9 cellular contexts compared by ENCODE assay signal in the genomic region with DNA sequence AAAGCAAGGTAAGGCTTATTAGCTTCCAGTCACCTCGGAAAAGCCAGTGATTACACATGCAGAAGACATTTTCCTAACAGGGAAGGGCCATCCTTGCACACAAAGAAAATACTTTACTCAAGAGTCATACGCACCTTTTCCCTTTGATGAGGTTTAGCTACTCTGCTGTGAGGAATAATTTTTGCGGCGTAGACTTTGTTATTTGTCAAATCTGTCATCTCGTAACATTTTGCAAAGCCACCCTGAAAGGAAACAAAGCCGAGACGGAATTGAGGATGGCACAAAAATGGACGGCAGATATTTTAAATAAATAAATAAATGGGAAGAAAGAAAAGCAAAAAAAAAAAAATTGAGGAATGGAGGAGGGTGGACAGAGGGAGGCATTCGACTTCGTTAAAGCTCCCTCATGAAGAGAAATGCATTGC. TPM values are rescaled to one million over a fixed set of nuclear protein-coding genes. Genes with fewer than 3 reads are reported as not detected.
DNase-seq lines count a peak whose midpoint lies in the region; ATAC-seq and TF ChIP-seq lines count a peak whose summit lies in the region.
"Had no signal": no experiment of that assay in that cellular context is flagged by ENCODE, and none has a peak within 500 bp of the region (broad histone marks: within the 10 kb centered on the region; RNA-seq: fewer than 3 reads in every experiment).

No MANE protein-coding gene starts in this region.

- H3K9me3 Mint-ChIP-seq in T-helper 1 cell treated with Interleukin-12 subunit alpha and Interleukin-12 subunit beta and Interleukin-4 antibody, amounts not matched to agents 30 μg/mL and 1 μg/mL, for 36 hours = no peaks in the 10 kb centered on the region
- H3K9me3 Mint-ChIP-seq in activated naive CD8-positive, alpha-beta T cell treated with anti-CD3 and anti-CD28 coated beads, Interleukin-2, amount 10 ng/mL, durations not matched to agents 7 days and 5 days = no peaks in the 10 kb centered on the region

- peak overlapping the region; percentile 79 for H3K4me3 Mint-ChIP-seq in T-helper 1 cell treated with Interleukin-12 subunit alpha and Interleukin-12 subunit beta and Interleukin-4 antibody, amounts not matched to agents 30 μg/mL and 1 μg/mL, for 36 hours
- peak overlapping the region; percentile 74 for H3K4me3 Mint-ChIP-seq in activated naive CD8-positive, alpha-beta T cell treated with anti-CD3 and anti-CD28 coated beads, Interleukin-2, amount 10 ng/mL, durations not matched to agents 7 days and 5 days

- H3K4me1 ChIP-seq in subcutaneous abdominal adipose tissue (ENCODE audit: control insufficient read depth in 5 of 5, insufficient read depth in 5 of 5, low read length in 5 of 5) = peaks cover 0 to 51% (median 47%) of the 10 kb centered on the region in 5 donors

- H3K27ac Mint-ChIP-seq in T-helper 1 cell treated with Interleukin-12 subunit alpha and Interleukin-12 subunit beta and Interleukin-4 antibody, amounts not matched to agents 30 μg/mL and 1 μg/mL, for 36 hours = peak overlapping the region; percentile 28
- H3K27ac Mint-ChIP-seq in activated naive CD8-positive, alpha-beta T cell treated with anti-CD3 and anti-CD28 coated beads, Interleukin-2, amount 10 ng/mL, durations not matched to agents 7 days and 5 days = no peak overlapping the region

- H3K4me1 Mint-ChIP-seq in T-helper 1 cell treated with Interleukin-12 subunit alpha and Interleukin-12 subunit beta and Interleukin-4 antibody, amounts not matched to agents 30 μg/mL and 1 μg/mL, for 36 hours (ENCODE audit: low read depth) = peaks cover 18% of the 10 kb centered on the region
- peaks cover 11% of the 10 kb centered on the region for H3K4me1 Mint-ChIP-seq in activated naive CD8-positive, alpha-beta T cell treated with anti-CD3 and anti-CD28 coated beads, Interleukin-2, amount 10 ng/mL, durations not matched to agents 7 days and 5 days

- H3K27me3 ChIP-seq in kidney epithelial cell (ENCODE audit: control insufficient read depth, insufficient read depth, low read length) (no peaks in the 10 kb centered on the region), subcutaneous abdominal adipose tissue (ENCODE audit: control insufficient read depth in 5 of 5, insufficient read depth in 4 of 5, low read length in 5 of 5) (no peaks in the 10 kb centered on the region)

- no peak for TF ChIP-seq CTCF in kidney epithelial cell (IDR thresholded peaks at IDR 0.05; ENCODE audit: insufficient read depth, low read length, poor library complexity, severe bottlenecking)

- DNase-seq in T-helper 1 cell = no peak
- DNase-seq in activated naive CD8-positive, alpha-beta T cell treated with anti-CD3 and anti-CD28 coated beads, Interleukin-2, amount 10 ng/mL, durations not matched to agents 7 days and 5 days = no peak
- DNase-seq in kidney epithelial cell (ENCODE audit: low read depth) = no peak
- DNase-seq in SKM-1 (lab: John Stamatoyannopoulos, UW; ENCODE audit: unreplicated experiment) = no peak
- no peak for DNase-seq in DMS 273 (lab: John Stamatoyannopoulos, UW; ENCODE audit: unreplicated experiment)
- DNase-seq in NK-92 treated with Interleukin-12 subunit alpha and Interleukin-12 subunit beta, amount 100 ng/mL, for 24 hours (lab: John Stamatoyannopoulos, UW) = no peak

- peaks cover 22% of the 10 kb centered on the region for H3K27me3 Mint-ChIP-seq in T-helper 1 cell treated with Interleukin-12 subunit alpha and Interleukin-12 subunit beta and Interleukin-4 antibody, amounts not matched to agents 30 μg/mL and 1 μg/mL, for 36 hours (ENCODE audit: low read depth)
- peaks cover 31% of the 10 kb centered on the region for H3K27me3 Mint-ChIP-seq in activated naive CD8-positive, alpha-beta T cell treated with anti-CD3 and anti-CD28 coated beads, Interleukin-2, amount 10 ng/mL, durations not matched to agents 7 days and 5 days

- no peaks in the 10 kb centered on the region for H3K9me3 ChIP-seq in subcutaneous abdominal adipose tissue (ENCODE audit: control insufficient read depth in 5 of 5, low read length in 5 of 5)

- ATAC-seq in activated naive CD8-positive, alpha-beta T cell treated with anti-CD3 and anti-CD28 coated beads, Interleukin-2, amount 10 ng/mL, durations not matched to agents 7 days and 5 days (ENCODE audit: low read depth) = no peak

- peak overlapping the region; percentile 94 for H3K27ac ChIP-seq in subcutaneous abdominal adipose tissue (ENCODE audit: low read depth, low read length)

- H3K36me3 ChIP-seq in kidney epithelial cell (ENCODE audit: control insufficient read depth, insufficient read depth, low read length) = peaks cover 7% of the 10 kb centered on the region
- H3K36me3 ChIP-seq in subcutaneous abdominal adipose tissue (ENCODE audit: control insufficient read depth in 5 of 5, insufficient read depth in 5 of 5, low read length in 5 of 5) = peaks cover 30 to 40% (median 32%) of the 10 kb centered on the region in 5 donors

- H3K4me3 ChIP-seq in kidney epithelial cell (ENCODE audit: low read depth, low read length) (peak overlapping the region; percentile 96), subcutaneous abdominal adipose tissue (ENCODE audit: low read depth in 1 of 5, low read length in 5 of 5) (peak overlapping the region; percentile 84 to 96 (median 90))

- H3K36me3 Mint-ChIP-seq in T-helper 1 cell treated with Interleukin-12 subunit alpha and Interleukin-12 subunit beta and Interleukin-4 antibody, amounts not matched to agents 30 μg/mL and 1 μg/mL, for 36 hours (ENCODE audit: low read depth) = peaks cover 6% of the 10 kb centered on the region
- peaks cover 3% of the 10 kb centered on the region for H3K36me3 Mint-ChIP-seq in activated naive CD8-positive, alpha-beta T cell treated with anti-CD3 and anti-CD28 coated beads, Interleukin-2, amount 10 ng/mL, durations not matched to agents 7 days and 5 days

- POLR2A ChIA-PET in activated naive CD8-positive, alpha-beta T cell treated with anti-CD3 and anti-CD28 coated beads, Interleukin-2, amount 10 ng/mL, durations not matched to agents 7 days and 5 days (lab: Charles Lee) = no interaction called here

- peak overlapping the region; percentile 69 to 95 (median 83) for H3K9ac ChIP-seq in subcutaneous abdominal adipose tissue (ENCODE audit: low read length in 5 of 5)

RNA-seq across cellular contexts. Expression of a gene that starts 1.0 kb away (rescaled TPM):
- 1 to 10 TPM; 3.8 to 4.4 TPM for total RNA-seq in activated naive CD8-positive, alpha-beta T cell treated with anti-CD3 and anti-CD28 coated beads, Interleukin-2, amount 10 ng/mL, durations not matched to agents 7 days and 5 days
- total RNA-seq in kidney epithelial cell = 245 and 343 TPM in 2 replicates

RNA-seq across cellular contexts. Expression of a gene that starts 32.4 kb away (rescaled TPM):
- under 1 TPM in 1 of 2 experiments, not detected in 1; 0.57 TPM for total RNA-seq in activated naive CD8-positive, alpha-beta T cell treated with anti-CD3 and anti-CD28 coated beads, Interleukin-2, amount 10 ng/mL, durations not matched to agents 7 days and 5 days
- total RNA-seq in kidney epithelial cell = not detected in 2 replicates
- total RNA-seq: T-helper 2 cell treated with Interferon-gamma antibody and Interleukin-4, amounts not matched to agents 100 ng/mL and 5 ng/mL, for 36 hours had no signal

Comparison
In these comparisons a context has a peak if more than half of its experiments do, and no peak if none do; other contexts are left out.
1. RNA of a gene that starts 1.0 kb away (total RNA-seq): 245 to 343 TPM in kidney epithelial cell; 3.8 to 4.4 TPM in activated naive CD8-positive, alpha-beta T cell treated with anti-CD3 and anti-CD28 coated beads, Interleukin-2, amount 10 ng/mL, durations not matched to agents 7 days and 5 days; every median in the first group is over 10 times any median in the second.